Comparison of ENCODE assay signal across 8 cellular contexts in the genomic region with DNA sequence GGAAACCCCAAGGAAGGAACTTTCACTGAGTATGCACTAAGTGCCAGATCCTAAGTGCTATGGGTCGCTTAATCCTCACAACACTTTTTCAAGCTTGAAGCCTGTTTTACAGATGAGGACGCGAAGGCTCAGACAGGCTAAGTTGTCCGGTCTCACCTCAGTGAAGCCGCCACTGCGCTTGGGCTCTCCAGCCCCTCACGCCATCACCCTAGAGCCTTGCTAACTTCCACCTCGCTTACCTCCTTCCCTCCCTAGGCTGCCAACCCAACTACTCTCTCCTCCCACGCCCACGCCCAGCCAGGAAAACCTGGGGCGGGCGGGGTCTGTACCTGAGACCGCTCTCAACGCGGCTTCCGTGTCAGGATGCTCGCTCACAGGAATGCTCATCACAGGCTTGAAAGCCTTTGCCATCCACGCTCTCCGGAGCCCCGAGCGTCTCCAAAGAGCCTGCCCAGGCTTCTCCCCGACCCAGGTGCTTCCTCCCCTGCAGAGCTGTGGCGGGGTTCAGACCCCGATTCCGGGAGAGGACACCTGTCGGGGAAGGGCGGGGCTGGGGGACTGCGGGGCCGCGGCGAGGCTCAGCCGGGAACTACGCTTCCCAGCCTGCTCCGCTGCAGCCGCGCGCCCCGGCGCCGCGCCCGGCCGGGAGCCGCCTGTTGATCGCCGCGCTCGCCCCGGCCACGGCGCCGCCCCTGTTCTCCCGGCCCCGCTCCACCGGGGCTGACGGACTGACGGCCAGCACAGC. TPM values are rescaled to one million over a fixed set of nuclear protein-coding genes. Genes with fewer than 3 reads are reported as not detected.
A peak's percentile ranks its signal among the peaks of the same experiment; 100 is the strongest.
DNase-seq lines count a peak whose midpoint lies in the region; ATAC-seq and TF ChIP-seq lines count a peak whose summit lies in the region.

Gene TMOD2 (plus strand): TSS at position 656 of the 745 bp plus-strand sequence. CDS start 14,845 bp downstream, outside the sequence.

- H3K9me3 ChIP-seq in CD8-positive, alpha-beta T cell (ENCODE audit: low read length) = no peaks in the 10 kb centered on the region
- no peaks in the 10 kb centered on the region for H3K9me3 ChIP-seq in body of pancreas
- no peaks in the 10 kb centered on the region for H3K9me3 ChIP-seq in sigmoid colon

- H3K9me3 Mint-ChIP-seq in CD8-positive, alpha-beta T cell = no peaks in the 10 kb centered on the region

- H3K36me3 Mint-ChIP-seq in CD8-positive, alpha-beta T cell = no peaks in the 10 kb centered on the region

- TF ChIP-seq EP300 in sigmoid colon (IDR thresholded peaks at IDR 0.05) = no peak

- no peak for TF ChIP-seq CTCF in CD8-positive, alpha-beta T cell (IDR thresholded peaks at IDR 0.05)
- no peak for TF ChIP-seq CTCF in body of pancreas (IDR thresholded peaks at IDR 0.05)
- no peak for TF ChIP-seq CTCF in sigmoid colon (IDR thresholded peaks at IDR 0.05)

- H3K27ac Mint-ChIP-seq in CD8-positive, alpha-beta T cell = peak within 1 kb of the TSS; percentile 74

- peak within 1 kb of the TSS; percentile 64 for H3K4me3 ChIP-seq in CD8-positive, alpha-beta T cell (ENCODE audit: low read depth, low read length)
- H3K4me3 ChIP-seq in body of pancreas = peak within 1 kb of the TSS; percentile 32 to 57
- peak within 1 kb of the TSS; percentile 60 for H3K4me3 ChIP-seq in iPS-11a (ENCODE audit: low read depth, low read length)
- peak within 1 kb of the TSS; percentile 60 to 96 (median 81) for H3K4me3 ChIP-seq in sigmoid colon

- H3K27ac ChIP-seq in CD8-positive, alpha-beta T cell (ENCODE audit: low read depth, low read length) = peak within 1 kb of the TSS; percentile 7
- H3K27ac ChIP-seq in body of pancreas (peak within 1 kb of the TSS in 3 of 4 donors; percentile 31 to 57 (median 33)), sigmoid colon (peak within 1 kb of the TSS; percentile 76 to 85 (median 84))

- no peaks in the 10 kb centered on the region for H3K36me3 ChIP-seq in CD8-positive, alpha-beta T cell (ENCODE audit: insufficient read depth, low read length)
- H3K36me3 ChIP-seq in body of pancreas (replicated peaks in 1 of 2; ENCODE audit: insufficient read depth in 1 of 2, low read depth in 2 of 2) (no peaks in the 10 kb centered on the region), sigmoid colon (no peaks in the 10 kb centered on the region)

- H3K4me1 ChIP-seq in CD8-positive, alpha-beta T cell (ENCODE audit: insufficient read depth, low read length) = peaks cover 13% of the 10 kb centered on the region
- peaks cover 13% of the 10 kb centered on the region for H3K4me1 ChIP-seq in body of pancreas
- H3K4me1 ChIP-seq in sigmoid colon = peaks cover 0 to 29% (median 11%) of the 10 kb centered on the region in 4 donors

- intact Hi-C loops in CD8-positive, alpha-beta T cell (cut with DNase I, micrococcal nuclease) = loop anchor here in 1 of 2 experiments (1.0 to 5.0 kb wide), 3 partner anchors 14 to 76 kb away; partner anchors contain the start of genes LYSMD2 and TMOD3
- intact Hi-C loops in body of pancreas (cut with DNase I) = no loop called here
- intact Hi-C loops in sigmoid colon (cut with DNase I) = loop anchor here (2.0 kb wide), 1 partner anchor 14 kb away; the partner anchor contains the start of gene LYSMD2

- no peaks in the 10 kb centered on the region for H3K27me3 Mint-ChIP-seq in CD8-positive, alpha-beta T cell (ENCODE audit: low read depth)

- peak; percentile 88 for ATAC-seq in CD8-positive, alpha-beta T cell
- ATAC-seq in GM19351 (IDR thresholded peaks at IDR 0.05; ENCODE audit: unreplicated experiment) (peak; percentile 73), HG03469 (IDR thresholded peaks at IDR 0.05; ENCODE audit: unreplicated experiment) (peak; percentile 45), body of pancreas (peak; percentile 86)

- DNase-seq in CD8-positive, alpha-beta T cell = peak in 5 of 7 experiments; percentile 38 to 75 (median 50)
- peak; percentile 56 for DNase-seq in SW480 (ENCODE audit: low spot score)
- peak; percentile 42 to 62 (median 48) for DNase-seq in body of pancreas
- DNase-seq in sigmoid colon = peak; percentile 72
- DNase-seq in COLO829 (ENCODE audit: low spot score) = no peak

- CTCF ChIA-PET in CD8-positive, alpha-beta T cell (lab: Charles Lee) = interaction anchor here (1.0 to 6.7 kb wide), 2 partner anchors 14 to 25 kb away, joined by 3 to 38 read pairs; partner anchors contain the start of gene LYSMD2

- H3K4me1 Mint-ChIP-seq in CD8-positive, alpha-beta T cell (ENCODE audit: low read depth) = peaks cover 46% of the 10 kb centered on the region

- WGBS in body of pancreas, 2 donors = 5 to 7% methylated on average over 18 to 34 of the region's 57 CpGs
- 2 to 4% methylated on average over 57 of the region's 57 CpGs for WGBS in sigmoid colon, 2 donors

- TF ChIP-seq POLR2A in body of pancreas (IDR thresholded peaks at IDR 0.05) (no peak), sigmoid colon (IDR thresholded peaks at IDR 0.05) (no peak)

- POLR2A ChIA-PET in CD8-positive, alpha-beta T cell (lab: Charles Lee) = interaction anchor here (0.8 to 2.8 kb wide), 4 partner anchors 12 to 18 kb away, joined by 3 to 8 read pairs (median 4); partner anchors contain the start of gene LYSMD2

- H3K27me3 ChIP-seq in CD8-positive, alpha-beta T cell (ENCODE audit: insufficient read depth, low read length) = no peaks in the 10 kb centered on the region
- H3K27me3 ChIP-seq in body of pancreas (no peaks in the 10 kb centered on the region), sigmoid colon (no peaks in the 10 kb centered on the region)

- H3K4me3 Mint-ChIP-seq in CD8-positive, alpha-beta T cell = peak within 1 kb of the TSS; percentile 89

RNA-seq across cellular contexts. Expression of gene TMOD2, which starts in this region (rescaled TPM):
- 1 to 10 TPM; 5.1 to 5.3 TPM for total RNA-seq in CD8-positive, alpha-beta T cell
- 1 to 10 TPM; 6.5 to 7.3 TPM for total RNA-seq in body of pancreas
- total RNA-seq in sigmoid colon = 10 to 100 TPM; 18.1 to 32.5 (median 22.7) TPM
- 1 to 10 TPM; 1.4 to 4.8 (median 2.7) TPM for polyA plus RNA-seq in sigmoid colon

Comparison
In these comparisons a context has a peak if more than half of its experiments do, and no peak if none do; other contexts are left out.
1. H3K27ac ChIP-seq: peak in every context shown above with its lines; median percentile 84 in sigmoid colon; 33 in body of pancreas; 7 in CD8-positive, alpha-beta T cell.